Comparison of ENCODE assay signal across 8 cellular contexts in the genomic region with DNA sequence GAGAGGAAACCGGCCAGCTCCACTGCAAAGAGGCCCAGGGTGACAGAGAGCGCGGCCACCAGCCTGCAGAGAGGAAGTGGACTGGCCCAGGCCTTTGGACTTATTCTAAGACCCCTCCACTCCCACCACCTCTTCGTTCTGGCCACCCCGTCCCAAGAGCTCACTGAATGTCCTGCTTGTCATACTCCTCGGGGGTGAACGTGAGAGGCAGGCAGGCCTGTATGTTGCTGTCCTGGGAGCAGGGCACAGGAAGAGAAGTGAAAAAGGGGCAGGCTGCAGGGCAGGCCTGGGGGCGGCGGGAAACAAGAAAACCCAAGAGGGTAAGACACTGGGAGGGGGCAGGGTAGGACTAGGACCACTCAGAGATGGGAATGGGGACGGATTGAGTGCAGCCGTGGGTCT. TPM values are rescaled to one million over a fixed set of nuclear protein-coding genes. Genes with fewer than 3 reads are reported as not detected.
DNase-seq lines count a peak whose midpoint lies in the region; ATAC-seq and TF ChIP-seq lines count a peak whose summit lies in the region.

No MANE protein-coding gene starts in this region.

- H3K27ac ChIP-seq in HUES64 (ENCODE audit: low read depth, low read length) (0 out of 2 replicates have a peak overlapping the region, but pooled peaks have one; percentile 7), temporal lobe (ENCODE audit: low read depth, low read length) (peak overlapping the region; percentile 76)

- H3K4me3 ChIP-seq in GM08714 (ENCODE audit: low read length) (peak overlapping the region; percentile 66), HUES64 (ENCODE audit: low read length) (peak overlapping the region; percentile 76), astrocyte of the cerebellum (ENCODE audit: low read depth, low read length) (peak overlapping the region; percentile 53)

- TF ChIP-seq CTCF in astrocyte of the cerebellum (IDR thresholded peaks at IDR 0.05; ENCODE audit: low read depth, low read length, missing control alignments) = no peak

- in situ Hi-C loops in astrocyte of the cerebellum (cut with HindIII; ENCODE audit: low sequenced_read_pairs) = loop anchor here (25.0 kb wide), 1 partner anchor 137 kb away; a partner anchor contains a TSS

- no peaks in the 10 kb centered on the region for H3K9me3 ChIP-seq in HUES64 (ENCODE audit: insufficient read depth, low read depth, low read length)

- H3K9ac ChIP-seq in HUES64 (ENCODE audit: low read depth, low read length) = peak overlapping the region; percentile 85

- H3K36me3 ChIP-seq in HUES64 (ENCODE audit: insufficient read depth, low read length) = no peaks in the 10 kb centered on the region

- no peak for DNase-seq in astrocyte of the cerebellum (ENCODE audit: low read depth)
- DNase-seq in kidney tubule cell (ENCODE audit: low spot score) = peak; percentile 26
- DNase-seq in stimulated activated naive CD4-positive, alpha-beta T cell treated with Interleukin-2 at 50 U/mL for 16 hours (lab: John Stamatoyannopoulos, UW) = no peak
- DNase-seq in NCI-H1930 (lab: John Stamatoyannopoulos, UW) = no peak

- peaks cover 16% of the 10 kb centered on the region for H3K4me1 ChIP-seq in HUES64 (ENCODE audit: insufficient read depth, low read length)

- no peak for ATAC-seq in GM19452 (IDR thresholded peaks at IDR 0.05; ENCODE audit: unreplicated experiment)

- no peaks in the 10 kb centered on the region for H3K27me3 ChIP-seq in HUES64 (ENCODE audit: insufficient read depth, low read length)

- WGBS in HUES64 = 28% methylated on average over 11 of the region's 11 CpGs

RNA-seq across cellular contexts. Expression of a gene that starts 0.4 kb away (rescaled TPM):
- 29.8 TPM for polyA plus RNA-seq in HUES64 (2013, experiment 1 of 2)
- polyA plus RNA-seq in HUES64 (2013, experiment 2 of 2) = 35.4 TPM
- 11.6 TPM for total RNA-seq in temporal lobe

RNA-seq across cellular contexts. Expression of a gene that starts 13.0 kb away (rescaled TPM):
- 14.3 TPM for polyA plus RNA-seq in HUES64 (2013, experiment 1 of 2)
- polyA plus RNA-seq in HUES64 (2013, experiment 2 of 2) = 18.9 TPM
- 62.2 TPM for total RNA-seq in temporal lobe

RNA-seq across cellular contexts. Expression of a gene that starts 14.2 kb away (rescaled TPM):
- 2.6 TPM for polyA plus RNA-seq in HUES64 (2013, experiment 1 of 2)
- 3.0 TPM for polyA plus RNA-seq in HUES64 (2013, experiment 2 of 2)
- 4.2 TPM for total RNA-seq in temporal lobe

RNA-seq across cellular contexts. Expression of a gene that starts 23.6 kb away (rescaled TPM):
- 14.0 TPM for polyA plus RNA-seq in HUES64 (2013, experiment 1 of 2)
- 18.1 TPM for polyA plus RNA-seq in HUES64 (2013, experiment 2 of 2)
- total RNA-seq in temporal lobe = 15.5 TPM

RNA-seq across cellular contexts. Expression of a gene that starts 34.6 kb away (rescaled TPM):
- polyA plus RNA-seq in HUES64 (2013, experiment 1 of 2) = 119 TPM
- polyA plus RNA-seq in HUES64 (2013, experiment 2 of 2) = 134 TPM
- 1.5 TPM for total RNA-seq in temporal lobe
